ENCODE assay signal across 20 cellular contexts in the genomic region with DNA sequence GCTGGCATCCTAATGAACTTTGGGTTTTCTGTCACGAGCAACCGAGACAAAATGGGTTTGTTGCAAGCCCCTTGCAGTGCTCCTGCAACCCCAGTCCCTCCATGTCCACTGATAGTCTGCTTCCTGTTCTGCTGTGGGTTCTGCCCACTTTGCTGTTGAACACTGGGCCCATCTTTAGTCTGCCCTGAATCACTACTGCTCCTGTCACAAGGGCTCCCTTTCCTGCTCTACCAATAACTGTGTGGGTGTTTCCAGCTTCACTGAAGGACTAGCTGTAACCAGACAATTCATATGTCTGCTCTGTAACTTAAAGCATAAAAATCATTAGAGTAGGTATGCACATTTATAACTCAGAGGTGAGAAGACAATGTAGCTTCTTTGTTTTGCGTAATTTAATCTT. TPM values are rescaled to one million over a fixed set of nuclear protein-coding genes. Genes with fewer than 3 reads are reported as not detected.
DNase-seq lines count a peak whose midpoint lies in the region; ATAC-seq and TF ChIP-seq lines count a peak whose summit lies in the region.
"Had no signal": no experiment of that assay in that cellular context is flagged by ENCODE, and none has a peak within 500 bp of the region (broad histone marks: within the 10 kb centered on the region; RNA-seq: fewer than 3 reads in every experiment).

No MANE protein-coding gene starts in this region.

- H3K9me3 ChIP-seq in CD4-positive, CD25-positive, alpha-beta regulatory T cell (ENCODE audit: control insufficient read depth in 2 of 2, low read length in 2 of 2), result no peaks in the 10 kb centered on the region
- H3K9me3 ChIP-seq in parathyroid adenoma (ENCODE audit: control insufficient read depth, low read length), result no peaks in the 10 kb centered on the region
- H3K9me3 ChIP-seq: stomach had no signal

- peaks cover 2% of the 10 kb centered on the region for H3K36me3 Mint-ChIP-seq in T-helper 2 cell treated with Interferon-gamma antibody and Interleukin-4, amounts not matched to agents 5 μg/mL and 100 μg/mL, for 36 hours (ENCODE audit: low read depth)
- H3K36me3 Mint-ChIP-seq in CD4-positive, CD25-positive, alpha-beta regulatory T cell, result no peaks in the 10 kb centered on the region
- H3K36me3 Mint-ChIP-seq in stimulated activated naive B cell treated with anti-CD40 and anti-IgM and Interleukin-4, amounts not matched to agents 10 μg/mL and 1 μg/mL and 100 μg/mL, for 72 hours, result no peaks in the 10 kb centered on the region
- H3K36me3 Mint-ChIP-seq in WTC11, result no peaks in the 10 kb centered on the region
- H3K36me3 Mint-ChIP-seq: IgD-negative memory B cell had no signal

- POLR2A ChIA-PET in WTC11 (lab: Charles Lee), result no interaction called here

- no peak overlapping the region for H3K4me3 Mint-ChIP-seq in T-helper 2 cell treated with Interferon-gamma antibody and Interleukin-4, amounts not matched to agents 5 μg/mL and 100 μg/mL, for 36 hours
- H3K4me3 Mint-ChIP-seq in CD4-positive, CD25-positive, alpha-beta regulatory T cell, result no peak overlapping the region
- no peak overlapping the region for H3K4me3 Mint-ChIP-seq in stimulated activated naive B cell treated with anti-CD40 and anti-IgM and Interleukin-4, amounts not matched to agents 10 μg/mL and 1 μg/mL and 100 μg/mL, for 72 hours
- H3K4me3 Mint-ChIP-seq in WTC11, result no peak overlapping the region
- H3K4me3 Mint-ChIP-seq: activated T-cell treated with anti-CD3 and anti-CD28 coated beads, Interleukin-2, amount 50 U/mL, for 24 hours; nephron progenitor cell had no signal

- H3K4me2 ChIP-seq in parathyroid adenoma (ENCODE audit: low read length), result no peak overlapping the region

- H3K4me1 Mint-ChIP-seq in T-helper 2 cell treated with Interferon-gamma antibody and Interleukin-4, amounts not matched to agents 5 μg/mL and 100 μg/mL, for 36 hours (ENCODE audit: low read depth), result peaks cover 32% of the 10 kb centered on the region
- peaks cover 12 to 36% (median 18%) of the 10 kb centered on the region in 4 donors for H3K4me1 Mint-ChIP-seq in CD4-positive, CD25-positive, alpha-beta regulatory T cell
- H3K4me1 Mint-ChIP-seq in stimulated activated naive B cell treated with anti-CD40 and anti-IgM and Interleukin-4, amounts not matched to agents 10 μg/mL and 1 μg/mL and 100 μg/mL, for 72 hours, result peaks cover 32 to 51% of the 10 kb centered on the region in 2 donors
- no peaks in the 10 kb centered on the region for H3K4me1 Mint-ChIP-seq in WTC11
- H3K4me1 Mint-ChIP-seq: nephron progenitor cell had no signal

- H3K27me3 Mint-ChIP-seq in T-helper 2 cell treated with Interferon-gamma antibody and Interleukin-4, amounts not matched to agents 5 μg/mL and 100 μg/mL, for 36 hours (ENCODE audit: low read depth), result no peaks in the 10 kb centered on the region
- H3K27me3 Mint-ChIP-seq in CD4-positive, CD25-positive, alpha-beta regulatory T cell, result no peaks in the 10 kb centered on the region
- H3K27me3 Mint-ChIP-seq in stimulated activated naive B cell treated with anti-CD40 and anti-IgM and Interleukin-4, amounts not matched to agents 10 μg/mL and 1 μg/mL and 100 μg/mL, for 72 hours, result no peaks in the 10 kb centered on the region
- H3K27me3 Mint-ChIP-seq in WTC11 (ENCODE audit: low read depth), result no peaks in the 10 kb centered on the region; the same call in 1 of the 2 replicates
- H3K27me3 Mint-ChIP-seq: activated T-cell treated with anti-CD3 and anti-CD28 coated beads, Interleukin-2, amount 50 U/mL, for 24 hours; IgD-negative memory B cell had no signal

- no peak for ATAC-seq in CD4-positive, CD25-positive, alpha-beta regulatory T cell (ENCODE audit: low read depth in 2 of 2)
- no peak for ATAC-seq in stimulated activated naive B cell treated with anti-CD40 and anti-IgM and Interleukin-4, amounts not matched to agents 10 μg/mL and 1 μg/mL and 100 μg/mL, for 72 hours (replicated peaks)
- ATAC-seq in WTC11, result no peak

- H2AFZ ChIP-seq in parathyroid adenoma, result peak overlapping the region; percentile 8

- DNase-seq in T-helper 2 cell treated with Interferon-gamma antibody and Interleukin-4, amounts not matched to agents 5 μg/mL and 100 μg/mL, for 36 hours (ENCODE audit: low spot score), result peak; percentile 3
- DNase-seq in T-helper 2 cell (no peak), ecto neural progenitor cell (ENCODE audit: low spot score) (peak; percentile 16), WTC11 (ENCODE audit: low spot score) (no peak), NCI-H2196 treated with DMSO at 0.1 percent for 48 hours (lab: John Stamatoyannopoulos, UW; ENCODE audit: unreplicated experiment) (no peak)
- no peak for DNase-seq in CD4-positive, CD25-positive, alpha-beta regulatory T cell
- no peak for DNase-seq in stimulated activated naive B cell treated with anti-CD40 and anti-IgM and Interleukin-4, amounts not matched to agents 10 μg/mL and 1 μg/mL and 100 μg/mL, for 72 hours
- DNase-seq: 8988T; activated CD4-positive, alpha-beta T cell treated with anti-CD3 and anti-CD28 coated beads for 48 hours; activated naive CD4-positive, alpha-beta T cell treated with anti-CD3 and anti-CD28 coated beads, Interleukin-2, amount 50 U/mL, for 16 hours; activated T-cell treated with anti-CD3 and anti-CD28 coated beads, Interleukin-2, amount 50 U/mL, for 24 hours; aorta; left cardiac atrium; NCI-H1417 treated with DMSO at 0.1 percent for 48 hours; NCI-H524; nephron progenitor cell; stomach had no signal

- H3K9ac ChIP-seq in parathyroid adenoma, result no peak overlapping the region

- H3K4me1 ChIP-seq in CD4-positive, CD25-positive, alpha-beta regulatory T cell (ENCODE audit: control insufficient read depth, insufficient read depth, low read length, poor library complexity, severe bottlenecking), result peaks cover 12% of the 10 kb centered on the region
- H3K4me1 ChIP-seq in parathyroid adenoma, result peaks cover 7% of the 10 kb centered on the region

- CTCF ChIA-PET in WTC11 (lab: Charles Lee), result interaction anchor here (0.8 kb wide), 2 partner anchors 12 to 129 kb away, joined by 3 to 4 read pairs; a partner anchor contains a TSS

- no peaks in the 10 kb centered on the region for H3K27me3 ChIP-seq in CD4-positive, CD25-positive, alpha-beta regulatory T cell (ENCODE audit: control insufficient read depth, insufficient read depth, low read length)
- H3K27me3 ChIP-seq in parathyroid adenoma (ENCODE audit: control insufficient read depth, insufficient read depth, low read length), result no peaks in the 10 kb centered on the region
- H3K27me3 ChIP-seq: stomach had no signal

- H3K79me2 ChIP-seq in parathyroid adenoma, result no peaks in the 10 kb centered on the region

- no peaks in the 10 kb centered on the region for H3K36me3 ChIP-seq in CD4-positive, CD25-positive, alpha-beta regulatory T cell (ENCODE audit: control insufficient read depth, insufficient read depth, low read length)
- no peaks in the 10 kb centered on the region for H3K36me3 ChIP-seq in parathyroid adenoma (ENCODE audit: control insufficient read depth, insufficient read depth, low read length)
- H3K36me3 ChIP-seq: stomach had no signal

- H3K9me3 Mint-ChIP-seq in T-helper 2 cell treated with Interferon-gamma antibody and Interleukin-4, amounts not matched to agents 5 μg/mL and 100 μg/mL, for 36 hours, result peaks cover 13% of the 10 kb centered on the region
- H3K9me3 Mint-ChIP-seq in CD4-positive, CD25-positive, alpha-beta regulatory T cell, result peaks cover 0 to 4% (median 0%) of the 10 kb centered on the region in 7 donors
- peaks cover 5 to 8% of the 10 kb centered on the region in 2 donors for H3K9me3 Mint-ChIP-seq in stimulated activated naive B cell treated with anti-CD40 and anti-IgM and Interleukin-4, amounts not matched to agents 10 μg/mL and 1 μg/mL and 100 μg/mL, for 72 hours
- peaks cover 2% of the 10 kb centered on the region for H3K9me3 Mint-ChIP-seq in WTC11

- no peak overlapping the region for H3K27ac ChIP-seq in CD4-positive, CD25-positive, alpha-beta regulatory T cell (ENCODE audit: insufficient read depth, low read length, poor library complexity, severe bottlenecking)
- H3K27ac ChIP-seq in parathyroid adenoma, result no peak overlapping the region

- H3K27ac Mint-ChIP-seq in T-helper 2 cell treated with Interferon-gamma antibody and Interleukin-4, amounts not matched to agents 5 μg/mL and 100 μg/mL, for 36 hours, result peak overlapping the region; percentile 53
- H3K27ac Mint-ChIP-seq in CD4-positive, CD25-positive, alpha-beta regulatory T cell, result peak overlapping the region; percentile 34 to 76 (median 53)
- no peak overlapping the region for H3K27ac Mint-ChIP-seq in stimulated activated naive B cell treated with anti-CD40 and anti-IgM and Interleukin-4, amounts not matched to agents 10 μg/mL and 1 μg/mL and 100 μg/mL, for 72 hours
- H3K27ac Mint-ChIP-seq in WTC11, result no peak overlapping the region
- H3K27ac Mint-ChIP-seq: activated T-cell treated with anti-CD3 and anti-CD28 coated beads, Interleukin-2, amount 50 U/mL, for 24 hours; nephron progenitor cell had no signal

- H3K4me3 ChIP-seq in CD4-positive, CD25-positive, alpha-beta regulatory T cell (ENCODE audit: low read depth, low read length), result no peak overlapping the region
- no peak overlapping the region for H3K4me3 ChIP-seq in parathyroid adenoma (ENCODE audit: low read depth, low read length)
- H3K4me3 ChIP-seq: stomach had no signal

- TF ChIP-seq CTCF in parathyroid adenoma (IDR thresholded peaks at IDR 0.05) (no peak), WTC11 (IDR thresholded peaks at IDR 0.05) (no peak)

TF ChIP-seq in WTC11, 78 proteins besides CTCF, POLR2A, EP300 and RAD21 (continues in another document):
- TF ChIP-seq, protein P1, sequence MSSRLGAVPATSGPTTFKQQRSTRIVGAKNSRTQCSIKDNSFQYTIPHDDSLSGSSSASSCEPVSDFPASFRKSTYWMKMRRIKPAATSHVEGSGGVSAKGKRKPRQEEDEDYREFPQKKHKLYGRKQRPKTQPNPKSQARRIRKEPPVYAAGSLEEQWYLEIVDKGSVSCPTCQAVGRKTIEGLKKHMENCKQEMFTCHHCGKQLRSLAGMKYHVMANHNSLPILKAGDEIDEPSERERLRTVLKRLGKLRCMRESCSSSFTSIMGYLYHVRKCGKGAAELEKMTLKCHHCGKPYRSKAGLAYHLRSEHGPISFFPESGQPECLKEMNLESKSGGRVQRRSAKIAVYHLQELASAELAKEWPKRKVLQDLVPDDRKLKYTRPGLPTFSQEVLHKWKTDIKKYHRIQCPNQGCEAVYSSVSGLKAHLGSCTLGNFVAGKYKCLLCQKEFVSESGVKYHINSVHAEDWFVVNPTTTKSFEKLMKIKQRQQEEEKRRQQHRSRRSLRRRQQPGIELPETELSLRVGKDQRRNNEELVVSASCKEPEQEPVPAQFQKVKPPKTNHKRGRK (CRISPR knock-in tag; IDR thresholded peaks at IDR 0.05; ENCODE audit: borderline replicate concordance), result no peak
- no peak for TF ChIP-seq TEAD1 (CRISPR knock-in tag; IDR thresholded peaks at IDR 0.05)
- TF ChIP-seq ELF4 (CRISPR knock-in tag; IDR thresholded peaks at IDR 0.05; ENCODE audit: low read depth), result no peak

RNA-seq across cellular contexts. Expression of a gene that starts 12.7 kb away (rescaled TPM):
- total RNA-seq in CD4-positive, CD25-positive, alpha-beta regulatory T cell, result 62.3 TPM
- polyA plus RNA-seq in CD4-positive, CD25-positive, alpha-beta regulatory T cell, result 10 to 100 TPM; 12.6 to 19.3 (median 16.1) TPM
- 49.4 to 52.4 TPM (median 50.6 TPM) in 3 replicates for total RNA-seq in WTC11 (2021)

RNA-seq across cellular contexts. Expression of a gene that starts 14.2 kb away (rescaled TPM):
- 49.9 TPM for total RNA-seq in CD4-positive, CD25-positive, alpha-beta regulatory T cell
- 100 to 1,000 TPM; 114 to 184 (median 139) TPM for polyA plus RNA-seq in CD4-positive, CD25-positive, alpha-beta regulatory T cell
- total RNA-seq in WTC11 (2021), result 18.1 to 19.2 TPM (median 19.2 TPM) in 3 replicates
- total RNA-seq: G401 had no signal

RNA-seq across cellular contexts. Expression of a gene that starts 15.7 kb away (rescaled TPM):
- total RNA-seq in CD4-positive, CD25-positive, alpha-beta regulatory T cell, result 80.7 TPM
- 10 to 100 TPM; 55.6 to 79.3 (median 67.2) TPM for polyA plus RNA-seq in CD4-positive, CD25-positive, alpha-beta regulatory T cell
- 34.4 to 46.5 TPM (median 39.0 TPM) in 3 replicates for total RNA-seq in WTC11 (2021)

Comparison
In these comparisons a context has a peak if more than half of its experiments do, and no peak if none do; other contexts are left out.
1. DNase-seq: peak in T-helper 2 cell treated with Interferon-gamma antibody and Interleukin-4, amounts not matched to agents 5 μg/mL and 100 μg/mL, for 36 hours (single experiment) and ecto neural progenitor cell (single experiment); none in T-helper 2 cell (0 of 5), CD4-positive, CD25-positive, alpha-beta regulatory T cell (0 of 3), stimulated activated naive B cell treated with anti-CD40 and anti-IgM and Interleukin-4, amounts not matched to agents 10 μg/mL and 1 μg/mL and 100 μg/mL, for 72 hours (single experiment), WTC11 (single experiment) and NCI-H2196 treated with DMSO at 0.1 percent for 48 hours (single experiment).
2. H3K27ac Mint-ChIP-seq: peak in T-helper 2 cell treated with Interferon-gamma antibody and Interleukin-4, amounts not matched to agents 5 μg/mL and 100 μg/mL, for 36 hours (single experiment) and CD4-positive, CD25-positive, alpha-beta regulatory T cell (3 of 3); none in stimulated activated naive B cell treated with anti-CD40 and anti-IgM and Interleukin-4, amounts not matched to agents 10 μg/mL and 1 μg/mL and 100 μg/mL, for 72 hours (single experiment) and WTC11 (single experiment).